In the genomic region with DNA sequence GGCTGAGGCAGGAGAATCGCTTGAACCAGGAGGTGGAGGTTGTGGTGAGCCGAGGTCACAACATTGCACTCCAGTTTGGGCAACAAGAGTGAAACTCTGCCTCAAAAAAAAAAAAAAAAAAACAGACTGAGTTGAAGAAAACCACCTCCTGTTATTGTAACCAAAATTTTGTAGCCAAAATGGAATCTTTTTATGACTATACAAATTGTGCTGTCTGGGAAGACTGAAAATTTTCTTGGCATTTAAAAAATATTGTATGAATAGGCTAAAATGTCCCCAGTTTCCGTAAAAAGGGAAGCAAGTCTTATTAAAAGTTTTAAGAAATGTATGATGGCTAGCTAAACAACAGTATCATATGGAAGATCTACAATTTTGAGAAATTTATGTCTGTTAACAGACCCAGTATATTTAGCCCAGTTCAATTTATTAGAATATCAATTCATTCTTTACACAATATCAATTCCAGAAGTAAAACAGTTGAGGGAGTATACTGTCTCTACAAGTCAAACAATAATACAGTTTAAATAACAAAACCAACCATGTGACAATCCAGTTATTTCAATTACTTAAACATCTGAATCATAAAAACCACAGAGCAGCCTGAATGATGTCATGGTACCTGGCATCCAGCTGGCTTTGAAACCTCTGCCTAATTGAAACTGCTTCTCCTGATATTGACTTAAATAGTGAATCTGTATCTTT, we compare ENCODE assay signal across 8 cellular contexts.
DNase-seq lines count a peak whose midpoint lies in the region; ATAC-seq and TF ChIP-seq lines count a peak whose summit lies in the region.

No MANE protein-coding gene starts in this region.

- DNase-seq in GM12865 (ENCODE audit: low read depth), result peak; percentile 68
- no peak for DNase-seq in HCT116 (ENCODE audit: low read depth, low spot score)
- peak; percentile 70 for DNase-seq in NCI-H146 (lab: John Stamatoyannopoulos, UW)
- DNase-seq in esophagus muscularis mucosa (ENCODE audit: extremely low spot score), result peak; percentile 8
- no peak for DNase-seq in germinal center (ENCODE audit: low spot score)
- no peak for DNase-seq in activated T-cell treated with anti-CD3 and anti-CD28 coated beads for 4 hours
- DNase-seq in DMS114 treated with DMSO at 0.1 percent for 48 hours (lab: John Stamatoyannopoulos, UW; ENCODE audit: unreplicated experiment), result no peak

- no peak overlapping the region for H3K27ac ChIP-seq in HCT116 (ENCODE audit: low read depth, low read length)
- H3K27ac ChIP-seq in esophagus muscularis mucosa (replicated peaks in 1 of 4), result no peak overlapping the region

- no TSS peak for BruUV-seq in HCT116 (replicated peaks; lab: Mats Ljungman, UMichigan)

- intact Hi-C loops in HCT116 (cut with micrococcal nuclease) (no loop called here), esophagus muscularis mucosa (cut with DNase I) (no loop called here)

- no peak for TF ChIP-seq EP300 in esophagus muscularis mucosa (IDR thresholded peaks at IDR 0.05)

- H3K27me3 ChIP-seq in HCT116 (ENCODE audit: insufficient read depth, low read length) (no peaks in the 10 kb centered on the region), esophagus muscularis mucosa (no peaks in the 10 kb centered on the region)

- no peaks in the 10 kb centered on the region for H3K9me3 ChIP-seq in HCT116 (ENCODE audit: control insufficient read depth in 1 of 2, insufficient read depth in 1 of 2, low read depth in 1 of 2, low read length in 2 of 2)
- H3K9me3 ChIP-seq in esophagus muscularis mucosa, result no peaks in the 10 kb centered on the region

- CTCF ChIA-PET in HCT116 (lab: Charles Lee), result interaction anchor here (1.3 kb wide), 1 partner anchor 168 kb away, joined by 3 read pairs; no protein-coding TSS in a partner anchor

- POLR2A ChIA-PET in HCT116 (lab: Charles Lee), result no interaction called here

- H3K4me2 ChIP-seq in HCT116 (ENCODE audit: low read length), result peak overlapping the region; percentile 33; the same call in 1 of the 2 replicates

- TF ChIP-seq POLR2A in HCT116 (IDR thresholded peaks at IDR 0.05; ENCODE audit: borderline replicate concordance, extremely low read depth, insufficient read depth, insufficient read length) (no peak), esophagus muscularis mucosa (IDR thresholded peaks at IDR 0.05; ENCODE audit: low read depth) (no peak)

- peak; percentile 5; the same call in 1 of the 2 replicates for TF ChIP-seq RAD21 in HCT116 (IDR thresholded peaks at IDR 0.05; ENCODE audit: low read depth)

- ATAC-seq in HCT116 (no peak), HG03135 (IDR thresholded peaks at IDR 0.05; ENCODE audit: unreplicated experiment) (no peak)

- H3K36me3 ChIP-seq in HCT116 (ENCODE audit: control insufficient read depth in 1 of 2, insufficient read depth in 2 of 2, low read length in 2 of 2) (no peaks in the 10 kb centered on the region), esophagus muscularis mucosa (no peaks in the 10 kb centered on the region)

- H3K9ac ChIP-seq in HCT116 (ENCODE audit: low read length), result no peak overlapping the region

- H3K4me3 ChIP-seq in GM12865 (ENCODE audit: low read depth, low read length) (no peak overlapping the region), HCT116 (replicated peaks in 1 of 2; ENCODE audit: low read depth in 1 of 2, low read length in 2 of 2) (no peak overlapping the region), esophagus muscularis mucosa (no peak overlapping the region)

- peaks cover 14 to 48% of the 10 kb centered on the region in 2 experiments; a peak in 3 of 4 replicates for H3K4me1 ChIP-seq in HCT116 (ENCODE audit: control insufficient read depth in 1 of 2, insufficient read depth in 2 of 2, low read length in 2 of 2)
- no peaks in the 10 kb centered on the region for H3K4me1 ChIP-seq in esophagus muscularis mucosa

- no peaks in the 10 kb centered on the region for H3K79me2 ChIP-seq in HCT116 (ENCODE audit: insufficient read depth, low read length)

- TF ChIP-seq CTCF in GM12865 (IDR thresholded peaks at IDR 0.05; ENCODE audit: insufficient read depth, low read depth, low read length, missing control alignments) (no peak), HCT116 (IDR thresholded peaks at IDR 0.05 in 2 of 3, conservative IDR thresholded peaks at IDR 0.05 in 1 of 3; ENCODE audit: borderline replicate concordance in 1 of 3, insufficient read depth in 1 of 3, low read depth in 2 of 3, low read length in 2 of 3) (no peak), esophagus muscularis mucosa (IDR thresholded peaks at IDR 0.05) (no peak)

- no peaks in the 10 kb centered on the region for H4K20me1 ChIP-seq in HCT116 (ENCODE audit: insufficient read depth)

- H3K9me2 ChIP-seq in HCT116 (ENCODE audit: insufficient read depth), result no peaks in the 10 kb centered on the region

- RAD21 ChIA-PET in HCT116 (lab: Charles Lee; ENCODE audit: low non-redundant PET in 1 of 2, low total read pairs in 2 of 2, uncharacterized antibody in 2 of 2, unreplicated experiment in 2 of 2), result no interaction called here

- peak overlapping the region; percentile 55 for H2AFZ ChIP-seq in HCT116 (ENCODE audit: low read depth, low read length, poor library complexity, severe bottlenecking)

- 79% methylated on average over 3 of the region's 3 CpGs for WGBS in esophagus muscularis mucosa

TF ChIP-seq in HCT116, 20 proteins besides CTCF, POLR2A, EP300 and RAD21:
- TF ChIP-seq SP1 (IDR thresholded peaks at IDR 0.05; ENCODE audit: low read depth), result peak; percentile 41
- TF ChIP-seq MAX (IDR thresholded peaks at IDR 0.05), result no peak; the same call in 1 of the 2 replicates
- peak; percentile 50 for TF ChIP-seq JUND (IDR thresholded peaks at IDR 0.05)
- peak; percentile 53; the same call in 1 of the 2 replicates for TF ChIP-seq FOSL1 (IDR thresholded peaks at IDR 0.05; ENCODE audit: low read depth)
- no peak for TF ChIP-seq EZH2phosphoT487 (IDR thresholded peaks at IDR 0.05; ENCODE audit: borderline replicate concordance)
- peak; percentile 57; the same call in 1 of the 2 replicates for TF ChIP-seq ATF3 (IDR thresholded peaks at IDR 0.05)
- no peak for TF ChIP-seq REST (IDR thresholded peaks at IDR 0.05; ENCODE audit: low read depth)
- no peak for TF ChIP-seq POLR2AphosphoS5 (IDR thresholded peaks at IDR 0.05; ENCODE audit: low read depth, low read length)

Comparison
In these comparisons a context has a peak if more than half of its experiments do, and no peak if none do; other contexts are left out.
1. DNase-seq: peak in GM12865 (single experiment), NCI-H146 (single experiment) and esophagus muscularis mucosa (single experiment); none in HCT116 (single experiment), germinal center (single experiment), activated T-cell treated with anti-CD3 and anti-CD28 coated beads for 4 hours (single experiment) and DMS114 treated with DMSO at 0.1 percent for 48 hours (single experiment).